20 cellular contexts compared by ENCODE assay signal in genomic region chr2:194705398-194705797, GRCh38.
"Had no signal": no experiment of that assay in that cellular context is flagged by ENCODE, and none has a peak within 500 bp of the region (broad histone marks: within the 10 kb centered on the region; RNA-seq: fewer than 3 reads in every experiment).

No MANE protein-coding gene starts in this region.

- H3K4me1 Mint-ChIP-seq: activated CD4-positive, alpha-beta T cell treated with anti-CD3 and anti-CD28 coated beads, Interleukin-2, amount 10 ng/mL, durations not matched to agents 7 days and 5 days; activated naive CD4-positive, alpha-beta T cell treated with anti-CD3 and anti-CD28 coated beads, Interleukin-2, amount 50 U/mL, for 24 hours; nephron progenitor cell; stimulated activated effector memory CD8-positive, alpha-beta T cell treated with anti-CD3 and anti-CD28 coated beads, Interleukin-12 subunit alpha, Interleukin-12 subunit beta, amount 100 ng/mL, for 72 hours had no signal

- H3K36me3 ChIP-seq: breast epithelium, sigmoid colon, stomach had no signal

- H3K27me3 Mint-ChIP-seq: activated CD4-positive, alpha-beta T cell treated with anti-CD3 and anti-CD28 coated beads, Interleukin-2, amount 10 ng/mL, durations not matched to agents 7 days and 5 days; activated naive CD4-positive, alpha-beta T cell treated with anti-CD3 and anti-CD28 coated beads, Interleukin-2, amount 50 U/mL, for 24 hours had no signal

- H3K4me3 ChIP-seq: breast epithelium, sigmoid colon, stomach had no signal

- H3K27ac Mint-ChIP-seq: activated CD4-positive, alpha-beta T cell treated with anti-CD3 and anti-CD28 coated beads, Interleukin-2, amount 10 ng/mL, durations not matched to agents 7 days and 5 days; activated naive CD4-positive, alpha-beta T cell treated with anti-CD3 and anti-CD28 coated beads, Interleukin-2, amount 50 U/mL, for 24 hours; nephron progenitor cell; stimulated activated effector memory CD8-positive, alpha-beta T cell treated with anti-CD3 and anti-CD28 coated beads, Interleukin-12 subunit alpha, Interleukin-12 subunit beta, amount 100 ng/mL, for 72 hours; type B pancreatic cell had no signal

- H3K4me3 Mint-ChIP-seq: activated CD4-positive, alpha-beta T cell treated with anti-CD3 and anti-CD28 coated beads, Interleukin-2, amount 10 ng/mL, durations not matched to agents 7 days and 5 days; activated naive CD4-positive, alpha-beta T cell treated with anti-CD3 and anti-CD28 coated beads, Interleukin-2, amount 50 U/mL, for 24 hours; nephron progenitor cell; stimulated activated effector memory CD8-positive, alpha-beta T cell treated with anti-CD3 and anti-CD28 coated beads, Interleukin-12 subunit alpha, Interleukin-12 subunit beta, amount 100 ng/mL, for 72 hours; type B pancreatic cell had no signal

- H3K4me1 ChIP-seq: breast epithelium, sigmoid colon, stomach had no signal

- H3K9me3 Mint-ChIP-seq: activated CD4-positive, alpha-beta T cell treated with anti-CD3 and anti-CD28 coated beads, Interleukin-2, amount 10 ng/mL, durations not matched to agents 7 days and 5 days; activated naive CD4-positive, alpha-beta T cell treated with anti-CD3 and anti-CD28 coated beads, Interleukin-2, amount 50 U/mL, for 24 hours; nephron progenitor cell; stimulated activated effector memory CD8-positive, alpha-beta T cell treated with anti-CD3 and anti-CD28 coated beads, Interleukin-12 subunit alpha, Interleukin-12 subunit beta, amount 100 ng/mL, for 72 hours; type B pancreatic cell had no signal

- H3K27ac ChIP-seq: breast epithelium, sigmoid colon, stomach had no signal

- H3K27me3 ChIP-seq: breast epithelium, sigmoid colon, stomach had no signal

- H3K36me3 Mint-ChIP-seq: activated naive CD4-positive, alpha-beta T cell treated with anti-CD3 and anti-CD28 coated beads, Interleukin-2, amount 50 U/mL, for 24 hours; stimulated activated effector memory CD8-positive, alpha-beta T cell treated with anti-CD3 and anti-CD28 coated beads, Interleukin-12 subunit alpha, Interleukin-12 subunit beta, amount 100 ng/mL, for 72 hours; type B pancreatic cell had no signal

- ATAC-seq: left lobe of liver; stimulated activated effector memory CD8-positive, alpha-beta T cell treated with anti-CD3 and anti-CD28 coated beads, Interleukin-12 subunit alpha, Interleukin-12 subunit beta, amount 100 ng/mL, for 72 hours had no signal

- H3K9me3 ChIP-seq: breast epithelium, sigmoid colon, stomach had no signal

- DNase-seq: activated CD4-positive, alpha-beta T cell treated with anti-CD3 and anti-CD28 coated beads, Interleukin-2, amount 10 ng/mL, durations not matched to agents 7 days and 5 days; activated CD4-positive, CD25-positive, alpha-beta regulatory T cell; activated gamma-delta T cell; cortex of kidney; erythroblast; foreskin melanocyte; glutamatergic neuron; hypothalamus; midbrain; nephron progenitor cell; nucleus accumbens; posterior cingulate gyrus; sigmoid colon; stimulated activated CD4-positive, alpha-beta T cell treated with anti-CD3 and anti-CD28 coated beads, Interleukin-4, amount 100 ng/mL, for 24 hours; stomach had no signal
